9 cellular contexts compared by ENCODE assay signal in the genomic region with DNA sequence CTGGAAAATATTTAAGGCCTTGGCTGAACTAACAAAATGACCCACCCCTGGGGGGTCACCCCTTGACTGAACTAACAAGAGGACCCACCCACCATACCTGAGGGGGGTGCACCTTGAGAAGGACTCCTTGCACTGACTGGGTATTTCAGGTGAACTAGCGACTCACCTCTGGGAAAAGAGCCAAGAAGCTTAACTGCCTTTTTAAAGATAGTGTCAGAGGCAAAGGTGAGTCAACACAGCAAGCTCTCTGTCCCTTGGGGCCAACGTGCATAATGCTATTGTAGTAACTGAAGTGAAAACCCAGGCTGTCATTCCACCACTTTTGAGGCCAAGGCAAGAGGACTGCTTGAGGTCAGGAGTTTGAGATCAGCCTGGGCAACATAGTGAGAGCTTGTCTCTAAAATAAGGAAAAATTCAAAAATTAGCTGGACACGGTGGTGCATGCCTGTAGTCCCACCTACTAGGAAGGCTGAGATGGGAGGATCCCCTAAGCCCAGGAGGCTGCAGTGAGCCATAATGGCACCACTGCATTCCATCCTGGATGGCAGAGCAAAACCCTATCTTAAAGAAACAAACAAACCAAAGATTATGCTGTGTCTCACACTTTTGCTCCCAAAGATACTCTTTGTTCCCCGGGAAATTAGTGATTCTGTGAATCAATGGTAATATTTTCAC. TPM values are rescaled to one million over a fixed set of nuclear protein-coding genes. Genes with fewer than 3 reads are reported as not detected.
DNase-seq lines count a peak whose midpoint lies in the region; ATAC-seq and TF ChIP-seq lines count a peak whose summit lies in the region.
"Had no signal": no experiment of that assay in that cellular context is flagged by ENCODE, and none has a peak within 500 bp of the region (broad histone marks: within the 10 kb centered on the region; RNA-seq: fewer than 3 reads in every experiment).

No MANE protein-coding gene starts in this region.

- in situ Hi-C loops in transverse colon (cut with MboI; ENCODE audit: low pct_ligation_motif_present in 1 of 4, low pct_unique_long_range_greater_than_20kb in 1 of 4, low sequenced_read_pairs in 3 of 4), result no loop called here

- peaks cover 2% of the 10 kb centered on the region for H3K36me3 Mint-ChIP-seq in activated CD8-positive, alpha-beta T cell treated with anti-CD3 and anti-CD28 coated beads for 36 hours (ENCODE audit: low read depth)
- H3K36me3 Mint-ChIP-seq in activated CD8-positive, alpha-beta T cell treated with anti-CD3 and anti-CD28 coated beads, Interleukin-2, amount 10 ng/mL, durations not matched to agents 7 days and 5 days (ENCODE audit: low read depth), result no peaks in the 10 kb centered on the region

- peaks cover 0 to 2% (median 0%) of the 10 kb centered on the region in 3 donors for H3K9me3 ChIP-seq in esophagus squamous epithelium
- H3K9me3 ChIP-seq in transverse colon, result peaks cover under 1 to 2% of the 10 kb centered on the region in 2 donors

- CTCF ChIA-PET in activated CD8-positive, alpha-beta T cell treated with anti-CD3 and anti-CD28 coated beads for 36 hours (lab: Charles Lee), result no interaction called here
- CTCF ChIA-PET in activated CD8-positive, alpha-beta T cell treated with anti-CD3 and anti-CD28 coated beads, Interleukin-2, amount 10 ng/mL, durations not matched to agents 7 days and 5 days (lab: Charles Lee), result no interaction called here

- peak; percentile 59 for DNase-seq in activated CD8-positive, alpha-beta T cell treated with anti-CD3 and anti-CD28 coated beads for 36 hours
- DNase-seq in activated CD8-positive, alpha-beta T cell treated with anti-CD3 and anti-CD28 coated beads, Interleukin-2, amount 10 ng/mL, durations not matched to agents 7 days and 5 days, result no peak
- DNase-seq in NCI-H345 treated with DMSO at 0.1 percent for 48 hours (lab: John Stamatoyannopoulos, UW; ENCODE audit: unreplicated experiment) (peak; percentile 72), esophagus squamous epithelium (lab: John Stamatoyannopoulos, UW) (no peak), transverse colon (peak; percentile 41), GOT3 (lab: John Stamatoyannopoulos, UW) (no peak)
- DNase-seq: NCI-H446 treated with DMSO at 0.1 percent for 48 hours had no signal

- no peak overlapping the region for H3K4me3 Mint-ChIP-seq in activated CD8-positive, alpha-beta T cell treated with anti-CD3 and anti-CD28 coated beads for 36 hours
- H3K4me3 Mint-ChIP-seq in activated CD8-positive, alpha-beta T cell treated with anti-CD3 and anti-CD28 coated beads, Interleukin-2, amount 10 ng/mL, durations not matched to agents 7 days and 5 days, result no peak overlapping the region

- H3K27me3 Mint-ChIP-seq in activated CD8-positive, alpha-beta T cell treated with anti-CD3 and anti-CD28 coated beads for 36 hours, result peaks cover 9% of the 10 kb centered on the region
- peaks cover 18% of the 10 kb centered on the region for H3K27me3 Mint-ChIP-seq in activated CD8-positive, alpha-beta T cell treated with anti-CD3 and anti-CD28 coated beads, Interleukin-2, amount 10 ng/mL, durations not matched to agents 7 days and 5 days (ENCODE audit: low read depth)

- no peak overlapping the region for H3K27ac Mint-ChIP-seq in activated CD8-positive, alpha-beta T cell treated with anti-CD3 and anti-CD28 coated beads for 36 hours
- H3K27ac Mint-ChIP-seq in activated CD8-positive, alpha-beta T cell treated with anti-CD3 and anti-CD28 coated beads, Interleukin-2, amount 10 ng/mL, durations not matched to agents 7 days and 5 days, result no peak overlapping the region

- peak; percentile 89 for ATAC-seq in activated CD8-positive, alpha-beta T cell treated with anti-CD3 and anti-CD28 coated beads for 36 hours
- no peak for ATAC-seq in activated CD8-positive, alpha-beta T cell treated with anti-CD3 and anti-CD28 coated beads, Interleukin-2, amount 10 ng/mL, durations not matched to agents 7 days and 5 days
- ATAC-seq in GM21825 (IDR thresholded peaks at IDR 0.05; ENCODE audit: unreplicated experiment), result no peak
- no peak for ATAC-seq in GM18520 (IDR thresholded peaks at IDR 0.05; ENCODE audit: unreplicated experiment)

- H3K27ac ChIP-seq in esophagus squamous epithelium, result peak overlapping the region; percentile 32 to 80 (median 70)
- peak overlapping the region in 2 of 4 donors; percentile 17 to 33 for H3K27ac ChIP-seq in transverse colon

- POLR2A ChIA-PET in activated CD8-positive, alpha-beta T cell treated with anti-CD3 and anti-CD28 coated beads for 36 hours (lab: Charles Lee), result interaction anchor here (1.2 kb wide), 1 partner anchor 36 kb away, joined by 4 read pairs; a partner anchor contains a TSS
- POLR2A ChIA-PET in activated CD8-positive, alpha-beta T cell treated with anti-CD3 and anti-CD28 coated beads, Interleukin-2, amount 10 ng/mL, durations not matched to agents 7 days and 5 days (lab: Charles Lee), result no interaction called here

- peaks cover 0 to 19% (median 2%) of the 10 kb centered on the region in 3 donors for H3K4me1 ChIP-seq in esophagus squamous epithelium
- H3K4me1 ChIP-seq in transverse colon, result peaks cover 0 to 17% (median 11%) of the 10 kb centered on the region in 4 donors

- TF ChIP-seq CTCF in activated CD8-positive, alpha-beta T cell treated with anti-CD3 and anti-CD28 coated beads for 36 hours (IDR thresholded peaks at IDR 0.05), result no peak
- TF ChIP-seq CTCF in esophagus squamous epithelium (IDR thresholded peaks at IDR 0.05) (no peak), transverse colon (IDR thresholded peaks at IDR 0.05) (peak in 2 of 5 experiments; percentile 8 to 29)

- intact Hi-C loops in activated CD8-positive, alpha-beta T cell treated with anti-CD3 and anti-CD28 coated beads for 36 hours (cut with micrococcal nuclease), result no loop called here
- intact Hi-C loops in esophagus squamous epithelium (cut with DNase I), result no loop called here
- intact Hi-C loops in transverse colon (cut with DNase I; ENCODE audit: low total_unique reads), result no loop called here

- H3K27me3 ChIP-seq in esophagus squamous epithelium, result peaks cover 0 to 79% (median 0%) of the 10 kb centered on the region in 4 donors
- no peaks in the 10 kb centered on the region for H3K27me3 ChIP-seq in transverse colon

- peaks cover 7% of the 10 kb centered on the region for H3K9me3 Mint-ChIP-seq in activated CD8-positive, alpha-beta T cell treated with anti-CD3 and anti-CD28 coated beads for 36 hours
- peaks cover 7% of the 10 kb centered on the region for H3K9me3 Mint-ChIP-seq in activated CD8-positive, alpha-beta T cell treated with anti-CD3 and anti-CD28 coated beads, Interleukin-2, amount 10 ng/mL, durations not matched to agents 7 days and 5 days (ENCODE audit: insufficient read depth)

- H3K36me3 ChIP-seq in esophagus squamous epithelium (no peaks in the 10 kb centered on the region), transverse colon (no peaks in the 10 kb centered on the region)

- TF ChIP-seq POLR2A in esophagus squamous epithelium (IDR thresholded peaks at IDR 0.05) (no peak), transverse colon (IDR thresholded peaks at IDR 0.05) (no peak)

- H3K4me3 ChIP-seq in esophagus squamous epithelium (no peak overlapping the region), transverse colon (no peak overlapping the region)

- peaks cover 11% of the 10 kb centered on the region for H3K4me1 Mint-ChIP-seq in activated CD8-positive, alpha-beta T cell treated with anti-CD3 and anti-CD28 coated beads for 36 hours (ENCODE audit: low read depth)
- H3K4me1 Mint-ChIP-seq in activated CD8-positive, alpha-beta T cell treated with anti-CD3 and anti-CD28 coated beads, Interleukin-2, amount 10 ng/mL, durations not matched to agents 7 days and 5 days (ENCODE audit: low read depth), result no peaks in the 10 kb centered on the region

- no peak for TF ChIP-seq EP300 in transverse colon (IDR thresholded peaks at IDR 0.05; ENCODE audit: low read depth)

- 46 to 55% methylated on average over 4 of the region's 4 CpGs for WGBS in esophagus squamous epithelium, 2 donors
- WGBS in transverse colon (ENCODE audit: low coverage in 1 of 2), 2 donors, result 45 to 48% methylated on average over 3 to 4 of the region's 4 CpGs

RNA-seq across cellular contexts. Expression of a gene that starts 36.4 kb away (rescaled TPM):
- total RNA-seq in activated CD8-positive, alpha-beta T cell treated with anti-CD3 and anti-CD28 coated beads for 36 hours, result 10 to 100 TPM; 31.7 to 33.4 TPM
- total RNA-seq in activated CD8-positive, alpha-beta T cell treated with anti-CD3 and anti-CD28 coated beads, Interleukin-2, amount 10 ng/mL, durations not matched to agents 7 days and 5 days, result 10 to 100 TPM; 45.5 to 46.4 TPM
- total RNA-seq in esophagus squamous epithelium, result 10 to 100 TPM in 3 of 4 donors, 1 to 10 TPM in 1; 9.3 to 15.3 (median 11.3) TPM
- total RNA-seq in transverse colon, result 10 to 100 TPM; 17.6 to 36.6 (median 22.4) TPM

Comparison
In these comparisons a context has a peak if more than half of its experiments do, and no peak if none do; other contexts are left out.
1. DNase-seq: peak in activated CD8-positive, alpha-beta T cell treated with anti-CD3 and anti-CD28 coated beads for 36 hours (single experiment), NCI-H345 treated with DMSO at 0.1 percent for 48 hours (single experiment) and transverse colon (single experiment); none in activated CD8-positive, alpha-beta T cell treated with anti-CD3 and anti-CD28 coated beads, Interleukin-2, amount 10 ng/mL, durations not matched to agents 7 days and 5 days (single experiment), esophagus squamous epithelium (single experiment) and GOT3 (single experiment).